Comparison of ENCODE assay signal across 1 cellular context in genomic region chr5:139822553-139823425, GRCh38.
TF ChIP-seq lines count a peak whose summit lies in the region.

No MANE protein-coding gene starts in this region.

TF ChIP-seq in IMR-90, 13 proteins besides CTCF, POLR2A, EP300 and RAD21:
- TF ChIP-seq RCOR1 (IDR thresholded peaks at IDR 0.05; ENCODE audit: insufficient replicate concordance, low read length) (no peak), ELK1 (IDR thresholded peaks at IDR 0.05; ENCODE audit: borderline replicate concordance, low read depth, low read length) (no peak), CHD1 (IDR thresholded peaks at IDR 0.05; ENCODE audit: low read depth, low read length) (no peak), FOS (IDR thresholded peaks at IDR 0.05; ENCODE audit: low read depth, low read length) (no peak), NFE2L2 (IDR thresholded peaks at IDR 0.05; ENCODE audit: low read depth, low read length) (no peak), MXI1 (IDR thresholded peaks at IDR 0.05; ENCODE audit: borderline replicate concordance, low read depth, low read length) (no peak), USF2 (IDR thresholded peaks at IDR 0.05; ENCODE audit: low read depth, low read length) (no peak), MAZ (IDR thresholded peaks at IDR 0.05; ENCODE audit: borderline replicate concordance, low read depth, low read length) (no peak), SMC3 (IDR thresholded peaks at IDR 0.05; ENCODE audit: low read depth, low read length) (no peak), CEBPB (IDR thresholded peaks at IDR 0.05; ENCODE audit: low read depth, low read length) (no peak), BHLHE40 (IDR thresholded peaks at IDR 0.05; ENCODE audit: low read depth, low read length) (no peak), MAFK (IDR thresholded peaks at IDR 0.05; ENCODE audit: low read depth, low read length) (no peak), RFX5 (IDR thresholded peaks at IDR 0.05; ENCODE audit: low read depth, low read length) (no peak)
